Comparison of ENCODE assay signal across 20 cellular contexts in the genomic region with DNA sequence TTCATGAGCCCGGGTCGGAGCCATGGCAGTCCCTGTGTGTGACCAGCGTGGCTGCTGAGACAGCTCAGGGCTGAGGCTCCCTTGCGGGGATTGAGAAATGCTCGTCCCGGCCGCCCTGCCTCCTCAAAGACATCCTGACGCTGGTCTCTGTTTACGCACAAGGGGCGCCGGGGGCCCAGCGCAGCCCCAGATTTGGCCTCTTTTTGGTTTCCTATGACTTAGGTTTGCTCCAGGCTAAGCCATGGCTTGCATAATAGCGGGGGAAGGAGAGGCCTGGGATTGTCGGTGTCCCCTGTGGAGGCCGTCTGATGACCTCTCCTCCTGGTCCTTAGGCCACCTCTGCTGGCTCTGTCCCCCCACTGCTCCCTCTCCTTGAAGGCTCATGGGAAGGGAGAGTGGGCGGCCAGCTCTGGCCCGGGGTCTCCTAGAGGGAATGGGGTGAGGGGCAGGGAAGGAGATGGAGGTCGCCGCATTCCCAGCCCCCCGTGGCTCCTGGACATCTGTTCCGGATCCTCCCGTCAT. TPM values are rescaled to one million over a fixed set of nuclear protein-coding genes. Genes with fewer than 3 reads are reported as not detected.
A peak's percentile ranks its signal among the peaks of the same experiment; 100 is the strongest.
DNase-seq lines count a peak whose midpoint lies in the region; ATAC-seq and TF ChIP-seq lines count a peak whose summit lies in the region.
"Had no signal": no experiment of that assay in that cellular context is flagged by ENCODE, and none has a peak within 500 bp of the region (broad histone marks: within the 10 kb centered on the region; RNA-seq: fewer than 3 reads in every experiment).

No MANE protein-coding gene starts in this region.

- H2BK120ac ChIP-seq in mesendoderm (ENCODE audit: low read depth, low read length): no peak overlapping the region

- H3K36me3 ChIP-seq in cardiac muscle cell (no peaks in the 10 kb centered on the region), endodermal cell (ENCODE audit: control insufficient read depth, insufficient read depth, low read length) (no peaks in the 10 kb centered on the region), mesendoderm (ENCODE audit: control insufficient read depth, insufficient read depth, low read length) (no peaks in the 10 kb centered on the region)
- H3K36me3 ChIP-seq: MG63, stomach, vagina had no signal

- peaks cover 3% of the 10 kb centered on the region for H3K79me2 ChIP-seq in mesendoderm (ENCODE audit: control insufficient read depth, insufficient read depth, low read length)

- no peak overlapping the region for H3K23ac ChIP-seq in mesendoderm (ENCODE audit: low read length)

- H3K27ac Mint-ChIP-seq in endodermal cell (peak overlapping the region; percentile 92), type B pancreatic cell (no peak overlapping the region)
- H3K27ac Mint-ChIP-seq in T-helper 2 cell treated with Interferon-gamma antibody and Interleukin-4, amounts not matched to agents 5 μg/mL and 100 μg/mL, for 36 hours: no peak overlapping the region
- H3K27ac Mint-ChIP-seq: activated naive CD4-positive, alpha-beta T cell treated with anti-CD3 and anti-CD28 coated beads, Interleukin-2, amount 50 U/mL, for 72 hours; T-helper 17 cell had no signal

- TF ChIP-seq CTCF in cardiac muscle cell (IDR thresholded peaks at IDR 0.05; ENCODE audit: low read depth, low read length) (no peak), endodermal cell (conservative IDR thresholded peaks at IDR 0.05) (no peak), type B pancreatic cell (conservative IDR thresholded peaks at IDR 0.05) (no peak)

- H3K27me3 ChIP-seq in cardiac muscle cell (peaks cover 13% of the 10 kb centered on the region), endodermal cell (ENCODE audit: control insufficient read depth, insufficient read depth, low read length, poor library complexity, severe bottlenecking) (peaks cover 10% of the 10 kb centered on the region), mesendoderm (ENCODE audit: insufficient read depth, low read length, poor library complexity) (no peaks in the 10 kb centered on the region)
- H3K27me3 ChIP-seq: vagina had no signal

- intact Hi-C loops in Right ventricle myocardium inferior (cut with DNase I): no loop called here

- H3K27ac ChIP-seq in cardiac muscle cell: peak overlapping the region; percentile 36
- peak overlapping the region; percentile 41 for H3K27ac ChIP-seq in endodermal cell (ENCODE audit: low read depth, low read length)
- H3K27ac ChIP-seq in mesendoderm (ENCODE audit: low read depth, low read length): peak overlapping the region; percentile 28
- H3K27ac ChIP-seq: vagina had no signal

- no peaks in the 10 kb centered on the region for H3K9me3 Mint-ChIP-seq in endodermal cell
- no peaks in the 10 kb centered on the region for H3K9me3 Mint-ChIP-seq in type B pancreatic cell
- H3K9me3 Mint-ChIP-seq in T-helper 2 cell treated with Interferon-gamma antibody and Interleukin-4, amounts not matched to agents 5 μg/mL and 100 μg/mL, for 36 hours: no peaks in the 10 kb centered on the region
- H3K9me3 Mint-ChIP-seq: activated naive CD4-positive, alpha-beta T cell treated with anti-CD3 and anti-CD28 coated beads, Interleukin-2, amount 50 U/mL, for 72 hours had no signal

- DNase-seq in cardiac muscle cell (ENCODE audit: low read depth in 1 of 2, low spot score in 1 of 2) (peak in 1 of 2 donors; percentile 42), Right ventricle myocardium inferior (ENCODE audit: missing footprints) (no peak), endodermal cell (peak; percentile 73), mesendoderm (peak; percentile 37), type B pancreatic cell (ENCODE audit: extremely low spot score, unreplicated experiment) (no peak), Kasumi-1 (lab: John Stamatoyannopoulos, UW) (no peak)
- DNase-seq in stimulated activated naive CD8-positive, alpha-beta T cell treated with anti-CD3 and anti-CD28 coated beads, Interleukin-15, Interleukin-2, amounts not matched to agents 100 U/mL and 50 U/mL, for 24 hours: no peak
- no peak for DNase-seq in T-helper 2 cell treated with Interferon-gamma antibody and Interleukin-4, amounts not matched to agents 5 μg/mL and 100 μg/mL, for 36 hours (ENCODE audit: low spot score)
- DNase-seq: activated T-cell treated with anti-CD3 and anti-CD28 coated beads, Interleukin-2, amount 50 U/mL, for 48 hours; Calu3; cortex of kidney; GOT3; MG63; NCI-H1694; SIG-M5; stimulated activated CD4-positive, alpha-beta T cell treated with anti-CD3 and anti-CD28 coated beads, Interleukin-2, amount 100 ng/mL, for 48 hours; stomach; T-helper 17 cell had no signal

- no peak overlapping the region for H4K8ac ChIP-seq in mesendoderm (ENCODE audit: low read depth, low read length)

- H3K56ac ChIP-seq in mesendoderm (ENCODE audit: low read length): peak overlapping the region; percentile 80

- ATAC-seq in Right ventricle myocardium inferior: no peak
- no peak for ATAC-seq in stimulated activated naive CD8-positive, alpha-beta T cell treated with anti-CD3 and anti-CD28 coated beads, Interleukin-15, Interleukin-2, amounts not matched to agents 100 U/mL and 50 U/mL, for 24 hours
- ATAC-seq: activated naive CD4-positive, alpha-beta T cell treated with anti-CD3 and anti-CD28 coated beads, Interleukin-2, amount 50 U/mL, for 72 hours; T-helper 17 cell had no signal

- H3K9me3 ChIP-seq in cardiac muscle cell (ENCODE audit: low read depth): no peaks in the 10 kb centered on the region
- no peaks in the 10 kb centered on the region for H3K9me3 ChIP-seq in endodermal cell (ENCODE audit: control insufficient read depth, low read length)
- H3K9me3 ChIP-seq: MG63, stomach, vagina had no signal

- H3K18ac ChIP-seq in mesendoderm (ENCODE audit: low read length): peak overlapping the region; percentile 29

- no peak overlapping the region for H2BK15ac ChIP-seq in mesendoderm (replicated peaks; ENCODE audit: low read depth)

- no peak overlapping the region for H2AK5ac ChIP-seq in mesendoderm (ENCODE audit: low read length)

- H3K9ac ChIP-seq in endodermal cell (ENCODE audit: extremely low read depth, low read length, poor library complexity, severe bottlenecking) (no peak overlapping the region), mesendoderm (ENCODE audit: low read length) (peak overlapping the region; percentile 52)

- H2BK5ac ChIP-seq in mesendoderm (ENCODE audit: low read length): no peak overlapping the region

- no peak overlapping the region for H4K5ac ChIP-seq in mesendoderm (ENCODE audit: low read length)

- H3K79me1 ChIP-seq in mesendoderm (ENCODE audit: low read length): peaks cover 10% of the 10 kb centered on the region

- peaks cover 5% of the 10 kb centered on the region for H3K27me3 Mint-ChIP-seq in endodermal cell (ENCODE audit: insufficient read depth)
- H3K27me3 Mint-ChIP-seq in type B pancreatic cell: peaks cover 56% of the 10 kb centered on the region
- peaks cover 32% of the 10 kb centered on the region for H3K27me3 Mint-ChIP-seq in T-helper 2 cell treated with Interferon-gamma antibody and Interleukin-4, amounts not matched to agents 5 μg/mL and 100 μg/mL, for 36 hours (ENCODE audit: low read depth)

- peak overlapping the region; percentile 30 for H3K4me3 Mint-ChIP-seq in endodermal cell
- H3K4me3 Mint-ChIP-seq in type B pancreatic cell: peak overlapping the region; percentile 51
- no peak overlapping the region for H3K4me3 Mint-ChIP-seq in T-helper 2 cell treated with Interferon-gamma antibody and Interleukin-4, amounts not matched to agents 5 μg/mL and 100 μg/mL, for 36 hours
- H3K4me3 Mint-ChIP-seq: T-helper 17 cell had no signal

- H3K36me3 Mint-ChIP-seq in endodermal cell (ENCODE audit: low read depth) (peaks cover 2% of the 10 kb centered on the region), type B pancreatic cell (no peaks in the 10 kb centered on the region)
- no peaks in the 10 kb centered on the region for H3K36me3 Mint-ChIP-seq in T-helper 2 cell treated with Interferon-gamma antibody and Interleukin-4, amounts not matched to agents 5 μg/mL and 100 μg/mL, for 36 hours (ENCODE audit: low read depth)
- H3K36me3 Mint-ChIP-seq: activated naive CD4-positive, alpha-beta T cell treated with anti-CD3 and anti-CD28 coated beads, Interleukin-2, amount 50 U/mL, for 72 hours had no signal

- H3K4me1 Mint-ChIP-seq in endodermal cell (peaks cover 30% of the 10 kb centered on the region), type B pancreatic cell (ENCODE audit: unreplicated experiment) (peaks cover 30% of the 10 kb centered on the region)
- no peaks in the 10 kb centered on the region for H3K4me1 Mint-ChIP-seq in T-helper 2 cell treated with Interferon-gamma antibody and Interleukin-4, amounts not matched to agents 5 μg/mL and 100 μg/mL, for 36 hours (ENCODE audit: low read depth)

- 69 to 83% methylated on average over 6 to 22 of the region's 22 CpGs for WGBS in endodermal cell (ENCODE audit: insufficient coverage in 1 of 2, insufficient read length in 1 of 2), 2 experiments
- no CpG with 5 or more reads among the region's 22 CpGs for WGBS in mesendoderm (ENCODE audit: extremely low coverage, insufficient coverage, low lambda C conversion rate)

- H3K4me1 ChIP-seq in cardiac muscle cell (ENCODE audit: low read depth) (peaks cover 10% of the 10 kb centered on the region), endodermal cell (ENCODE audit: control insufficient read depth, insufficient read depth, low read length) (peaks cover 6% of the 10 kb centered on the region), mesendoderm (ENCODE audit: control insufficient read depth, low read depth, low read length) (peaks cover 13% of the 10 kb centered on the region)

- H3K4me3 ChIP-seq in cardiac muscle cell: no peak overlapping the region
- no peak overlapping the region for H3K4me3 ChIP-seq in endodermal cell (ENCODE audit: low read length)
- H3K4me3 ChIP-seq in mesendoderm (ENCODE audit: low read length): no peak overlapping the region
- H3K4me3 ChIP-seq: MG63, stomach, vagina had no signal

- H3K4ac ChIP-seq in mesendoderm (ENCODE audit: low read depth, low read length): peak overlapping the region; percentile 37

- no peak overlapping the region for H3K4me2 ChIP-seq in mesendoderm (ENCODE audit: low read length)

RNA-seq across cellular contexts. Expression of a gene that starts 3.5 kb away (rescaled TPM):
- 7.5 and 14.0 TPM in 2 replicates for total RNA-seq in cardiac muscle cell
- polyA plus RNA-seq in cardiac muscle cell: 5.4 and 7.6 TPM in 2 replicates
- total RNA-seq in Right ventricle myocardium inferior: 0.22 TPM
- 10 to 100 TPM; 16.7 to 41.2 TPM for total RNA-seq in endodermal cell
- polyA plus RNA-seq in endodermal cell (2013, experiment 1 of 2): 4.3 TPM
- 4.6 TPM for polyA plus RNA-seq in endodermal cell (2013, experiment 2 of 2)
- polyA plus RNA-seq in mesendoderm (2013, experiment 1 of 2): 14.4 TPM
- 15.1 TPM for polyA plus RNA-seq in mesendoderm (2013, experiment 2 of 2)
- total RNA-seq in type B pancreatic cell (ENCODE audit: low replicate concordance): 0.38 and 7.2 TPM in 2 replicates
- total RNA-seq: Calu3 had no signal

Comparison
In these comparisons a context has a peak if more than half of its experiments do, and no peak if none do; other contexts are left out.
1. DNase-seq: peak in endodermal cell (single experiment) and mesendoderm (single experiment); none in Right ventricle myocardium inferior (single experiment), type B pancreatic cell (single experiment), Kasumi-1 (0 of 2), stimulated activated naive CD8-positive, alpha-beta T cell treated with anti-CD3 and anti-CD28 coated beads, Interleukin-15, Interleukin-2, amounts not matched to agents 100 U/mL and 50 U/mL, for 24 hours (single experiment) and T-helper 2 cell treated with Interferon-gamma antibody and Interleukin-4, amounts not matched to agents 5 μg/mL and 100 μg/mL, for 36 hours (single experiment).
2. Peak in every context shown above with its lines, with median percentiles within 50 percentile points of each other: H3K27ac ChIP-seq.